Comparison of ENCODE assay signal across 26 cellular contexts in the genomic region with DNA sequence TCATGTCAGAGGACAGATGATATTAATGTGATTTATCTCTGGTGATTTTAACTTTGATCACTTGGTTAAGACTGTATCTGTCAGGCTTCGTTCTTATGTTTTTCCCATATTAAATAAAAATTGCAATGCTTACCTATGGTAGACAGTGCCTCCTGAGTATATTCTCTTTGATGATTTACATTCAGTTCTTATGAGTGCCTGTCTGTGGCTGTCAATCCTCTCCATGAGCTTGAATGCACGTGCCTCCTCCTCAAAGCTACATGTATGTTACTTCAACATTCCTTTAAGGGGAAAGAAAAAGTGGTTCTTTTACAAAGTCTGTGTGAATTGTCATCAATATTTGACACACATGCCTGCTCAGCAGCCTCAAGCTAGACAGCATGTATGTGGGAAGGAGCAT.
"Had no signal": no experiment of that assay in that cellular context is flagged by ENCODE, and none has a peak within 500 bp of the region (broad histone marks: within the 10 kb centered on the region; RNA-seq: fewer than 3 reads in every experiment).

No MANE protein-coding gene starts in this region.

- H3K27ac ChIP-seq: neural progenitor cell, neutrophil, skin epidermis, spleen, suprapubic skin, thoracic aorta, tibial artery, upper lobe of right lung had no signal

- H3K36me3 ChIP-seq: left lung, neural progenitor cell, neutrophil, spleen, suprapubic skin, thoracic aorta, tibial artery, upper lobe of right lung had no signal

- DNase-seq: head of caudate nucleus; hippocampal formation; kidney; left colon; left lung; mesendoderm; midbrain; mucosa of descending colon; naive thymus-derived CD8-positive, alpha-beta T cell; occipital lobe; retina; right cardiac atrium; spleen; stimulated activated CD4-positive, alpha-beta T cell treated with anti-CD3 and anti-CD28 coated beads, Interleukin-4, amount 100 ng/mL, for 24 hours; stimulated activated naive CD4-positive, alpha-beta T cell; tibial artery; trophoblast cell; upper lobe of right lung had no signal

- H3K27me3 ChIP-seq: left lung, neural progenitor cell, neutrophil, suprapubic skin, tibial artery, upper lobe of right lung had no signal

- H3K9me3 ChIP-seq: left lung, mucosa of descending colon, neutrophil, spleen, suprapubic skin, thoracic aorta, tibial artery, upper lobe of right lung had no signal

- ATAC-seq: left colon; left lung; mucosa of descending colon; naive thymus-derived CD8-positive, alpha-beta T cell; right cardiac atrium; sciatic nerve; stimulated activated effector memory CD8-positive, alpha-beta T cell treated with anti-CD3 and anti-CD28 coated beads, Interleukin-12 subunit alpha, Interleukin-12 subunit beta, amount 100 ng/mL, for 72 hours; upper lobe of right lung had no signal

- H2AFZ ChIP-seq: neural progenitor cell had no signal

- H3K4me3 ChIP-seq: left lung, lung, mucosa of descending colon, neural progenitor cell, skin epidermis, spleen, suprapubic skin, thoracic aorta, tibial artery, upper lobe of right lung had no signal

- H3K9ac ChIP-seq: neural progenitor cell had no signal

- H3K4me2 ChIP-seq: neural progenitor cell had no signal

- H3K4me1 ChIP-seq: left lung, neural progenitor cell, spleen, suprapubic skin, tibial artery, upper lobe of right lung had no signal
